Comparison of ENCODE assay signal across 8 cellular contexts in the genomic region with DNA sequence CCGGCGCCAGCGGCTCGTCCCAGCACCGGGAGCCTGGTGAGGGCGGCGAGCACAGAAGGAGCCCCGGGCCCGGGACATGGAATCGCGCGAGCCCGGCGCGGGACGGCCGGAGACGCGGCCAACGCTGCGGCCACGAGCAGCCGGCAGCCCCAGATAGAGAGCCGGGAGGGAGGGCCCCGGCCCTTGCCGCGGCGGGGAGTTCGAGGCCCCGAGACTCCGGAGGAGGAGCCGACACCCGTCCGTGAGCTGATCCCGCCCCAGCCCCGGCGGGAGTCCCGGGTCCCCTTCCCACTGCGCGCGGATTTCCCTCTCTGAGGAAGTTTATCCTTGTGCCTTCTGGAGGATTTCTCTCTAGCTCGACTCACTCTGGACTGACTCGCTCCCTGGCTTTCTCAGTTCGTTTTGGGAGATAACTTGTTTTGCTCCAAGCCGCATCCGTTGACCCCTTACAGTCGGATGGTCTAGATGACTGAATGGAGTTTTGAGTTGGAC. TPM values are rescaled to one million over a fixed set of nuclear protein-coding genes. Genes with fewer than 3 reads are reported as not detected.
DNase-seq lines count a peak whose midpoint lies in the region; ATAC-seq and TF ChIP-seq lines count a peak whose summit lies in the region.

No MANE protein-coding gene starts in this region.

- ATAC-seq in GM21723 (IDR thresholded peaks at IDR 0.05; ENCODE audit: unreplicated experiment): peak; percentile 36
- peak; percentile 50 for ATAC-seq in activated T-helper 17 cell treated with anti-CD3 and anti-CD28 coated beads, Interleukin-2, amount 50 U/mL, for 72 hours (replicated peaks)

- H3K27me3 Mint-ChIP-seq in activated T-helper 17 cell treated with anti-CD3 and anti-CD28 coated beads, Interleukin-2, amount 50 U/mL, for 72 hours: peaks cover 27% of the 10 kb centered on the region
- no peaks in the 10 kb centered on the region for H3K27me3 Mint-ChIP-seq in osteocyte (ENCODE audit: unreplicated experiment)

- peak overlapping the region; percentile 81 for H3K27ac Mint-ChIP-seq in activated T-helper 17 cell treated with anti-CD3 and anti-CD28 coated beads, Interleukin-2, amount 50 U/mL, for 72 hours
- H3K27ac Mint-ChIP-seq in osteocyte (ENCODE audit: unreplicated experiment): peak overlapping the region; percentile 95

- TF ChIP-seq CTCF in osteocyte (IDR thresholded peaks at IDR 0.05): no peak

- H3K9me3 Mint-ChIP-seq in activated T-helper 17 cell treated with anti-CD3 and anti-CD28 coated beads, Interleukin-2, amount 50 U/mL, for 72 hours: no peaks in the 10 kb centered on the region
- H3K9me3 Mint-ChIP-seq in osteocyte (ENCODE audit: unreplicated experiment): no peaks in the 10 kb centered on the region

- peaks cover 16% of the 10 kb centered on the region for H3K4me1 Mint-ChIP-seq in activated T-helper 17 cell treated with anti-CD3 and anti-CD28 coated beads, Interleukin-2, amount 50 U/mL, for 72 hours
- peaks cover 51% of the 10 kb centered on the region for H3K4me1 Mint-ChIP-seq in osteocyte (ENCODE audit: unreplicated experiment)

- peak overlapping the region; percentile 98 for H3K4me3 Mint-ChIP-seq in activated T-helper 17 cell treated with anti-CD3 and anti-CD28 coated beads, Interleukin-2, amount 50 U/mL, for 72 hours
- H3K4me3 Mint-ChIP-seq in osteocyte (ENCODE audit: unreplicated experiment): peak overlapping the region; percentile 96

- DNase-seq in EH (ENCODE audit: low read depth) (peak; percentile 57), NCI-H1092 (lab: John Stamatoyannopoulos, UW) (peak; percentile 18), glomerular visceral epithelial cell (ENCODE audit: extremely low spot score) (peak; percentile 50), osteocyte (ENCODE audit: extremely low spot score, unreplicated experiment) (peak; percentile 88), inferior parietal cortex (ENCODE audit: extremely low spot score) (no peak), NCI-H1436 treated with DMSO at 0.1 percent for 48 hours (lab: John Stamatoyannopoulos, UW) (no peak)

- H3K36me3 Mint-ChIP-seq in activated T-helper 17 cell treated with anti-CD3 and anti-CD28 coated beads, Interleukin-2, amount 50 U/mL, for 72 hours (ENCODE audit: low read depth): peaks cover 13% of the 10 kb centered on the region
- no peaks in the 10 kb centered on the region for H3K36me3 Mint-ChIP-seq in osteocyte (ENCODE audit: unreplicated experiment)

RNA-seq across cellular contexts. Expression of a gene that starts 0.5 kb away (rescaled TPM):
- 10 to 100 TPM; 12.9 to 21.5 TPM for total RNA-seq in activated T-helper 17 cell treated with anti-CD3 and anti-CD28 coated beads, Interleukin-2, amount 50 U/mL, for 72 hours
- 114 and 118 TPM in 2 replicates for total RNA-seq in osteocyte

RNA-seq across cellular contexts. Expression of a gene that starts 11.6 kb away (rescaled TPM):
- 1 to 10 TPM in 1 of 2 donors, under 1 TPM in 1; 0.13 to 1.2 TPM for total RNA-seq in activated T-helper 17 cell treated with anti-CD3 and anti-CD28 coated beads, Interleukin-2, amount 50 U/mL, for 72 hours
- 10.9 and 11.6 TPM in 2 replicates for total RNA-seq in osteocyte

Comparison
In these comparisons a context has a peak if more than half of its experiments do, and no peak if none do; other contexts are left out.
1. DNase-seq: peak in EH (single experiment), NCI-H1092 (single experiment), glomerular visceral epithelial cell (single experiment) and osteocyte (single experiment); none in inferior parietal cortex (single experiment) and NCI-H1436 treated with DMSO at 0.1 percent for 48 hours (single experiment).